ENCODE assay signal across 1 cellular context in the genomic region with DNA sequence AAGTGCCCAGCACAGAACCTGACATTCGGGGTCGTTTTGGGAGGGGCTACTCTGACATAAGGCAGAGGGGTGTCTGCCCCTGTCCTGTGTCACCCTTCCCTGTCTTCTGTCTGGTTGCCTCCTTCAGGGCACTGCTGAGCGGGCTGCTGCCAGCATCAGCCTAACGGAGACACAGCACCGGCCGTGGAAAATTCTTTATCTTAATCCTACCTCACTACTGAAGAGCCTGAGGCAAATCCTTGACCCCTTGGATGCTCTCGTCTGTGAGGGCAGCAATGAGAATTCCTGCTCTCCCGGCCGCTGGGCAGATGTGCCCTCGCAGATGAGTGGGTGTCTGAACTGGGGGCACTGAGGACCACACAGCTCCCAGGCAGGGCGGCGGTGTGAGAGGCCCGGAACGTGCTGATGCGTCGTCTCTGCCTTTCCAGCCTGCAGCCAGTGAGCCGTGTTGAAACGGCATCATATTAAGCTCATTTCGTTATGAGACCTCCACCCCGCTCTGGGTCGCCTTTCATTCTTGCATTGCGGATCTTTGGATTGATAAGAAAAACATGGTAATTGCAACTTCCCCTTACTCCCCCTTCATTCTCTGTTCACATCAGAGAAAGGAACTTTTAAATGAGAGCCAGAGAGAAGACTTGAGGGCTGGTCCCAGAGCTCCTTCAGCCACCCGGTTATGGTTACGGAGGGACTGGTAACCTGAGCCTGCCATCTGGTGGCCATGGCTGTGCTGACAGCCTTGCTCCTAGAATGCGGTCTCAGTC.
A peak's percentile ranks its signal among the peaks of the same experiment; 100 is the strongest.
TF ChIP-seq lines count a peak whose summit lies in the region.

No MANE protein-coding gene starts in this region.

TF ChIP-seq in HEK293, 187 proteins besides CTCF, POLR2A, EP300 and RAD21 (continued from another document):
- TF ChIP-seq, protein P1, sequence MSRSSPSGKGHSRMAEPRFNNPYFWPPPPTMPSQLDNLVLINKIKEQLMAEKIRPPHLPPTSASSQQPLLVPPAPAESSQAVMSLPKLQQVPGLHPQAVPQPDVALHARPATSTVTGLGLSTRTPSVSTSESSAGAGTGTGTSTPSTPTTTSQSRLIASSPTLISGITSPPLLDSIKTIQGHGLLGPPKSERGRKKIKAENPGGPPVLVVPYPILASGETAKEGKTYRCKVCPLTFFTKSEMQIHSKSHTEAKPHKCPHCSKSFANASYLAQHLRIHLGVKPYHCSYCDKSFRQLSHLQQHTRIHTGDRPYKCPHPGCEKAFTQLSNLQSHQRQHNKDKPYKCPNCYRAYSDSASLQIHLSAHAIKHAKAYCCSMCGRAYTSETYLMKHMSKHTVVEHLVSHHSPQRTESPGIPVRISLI (tag by site-specific recombination; IDR thresholded peaks at IDR 0.05): no peak
- TF ChIP-seq ZNF423 (tag by site-specific recombination; IDR thresholded peaks at IDR 0.05) (no peak), ZNF600 (tag by site-specific recombination; IDR thresholded peaks at IDR 0.05) (peak; percentile 87), ZNF366 (tag by site-specific recombination; conservative IDR thresholded peaks at IDR 0.05) (0 out of 2 replicates have a peak, but pooled peaks have one; percentile 24), ZNF239 (tag by site-specific recombination; IDR thresholded peaks at IDR 0.05) (no peak), ZNF223 (tag by site-specific recombination; IDR thresholded peaks at IDR 0.05) (no peak)
- TF ChIP-seq, protein P2, sequence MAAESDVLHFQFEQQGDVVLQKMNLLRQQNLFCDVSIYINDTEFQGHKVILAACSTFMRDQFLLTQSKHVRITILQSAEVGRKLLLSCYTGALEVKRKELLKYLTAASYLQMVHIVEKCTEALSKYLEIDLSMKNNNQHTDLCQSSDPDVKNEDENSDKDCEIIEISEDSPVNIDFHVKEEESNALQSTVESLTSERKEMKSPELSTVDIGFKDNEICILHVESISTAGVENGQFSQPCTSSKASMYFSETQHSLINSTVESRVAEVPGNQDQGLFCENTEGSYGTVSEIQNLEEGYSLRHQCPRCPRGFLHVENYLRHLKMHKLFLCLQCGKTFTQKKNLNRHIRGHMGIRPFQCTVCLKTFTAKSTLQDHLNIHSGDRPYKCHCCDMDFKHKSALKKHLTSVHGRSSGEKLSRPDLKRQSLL (tag by site-specific recombination; IDR thresholded peaks at IDR 0.05): 0 out of 2 replicates have a peak, but pooled peaks have one; percentile 26
